13 cellular contexts compared by ENCODE assay signal in the genomic region with DNA sequence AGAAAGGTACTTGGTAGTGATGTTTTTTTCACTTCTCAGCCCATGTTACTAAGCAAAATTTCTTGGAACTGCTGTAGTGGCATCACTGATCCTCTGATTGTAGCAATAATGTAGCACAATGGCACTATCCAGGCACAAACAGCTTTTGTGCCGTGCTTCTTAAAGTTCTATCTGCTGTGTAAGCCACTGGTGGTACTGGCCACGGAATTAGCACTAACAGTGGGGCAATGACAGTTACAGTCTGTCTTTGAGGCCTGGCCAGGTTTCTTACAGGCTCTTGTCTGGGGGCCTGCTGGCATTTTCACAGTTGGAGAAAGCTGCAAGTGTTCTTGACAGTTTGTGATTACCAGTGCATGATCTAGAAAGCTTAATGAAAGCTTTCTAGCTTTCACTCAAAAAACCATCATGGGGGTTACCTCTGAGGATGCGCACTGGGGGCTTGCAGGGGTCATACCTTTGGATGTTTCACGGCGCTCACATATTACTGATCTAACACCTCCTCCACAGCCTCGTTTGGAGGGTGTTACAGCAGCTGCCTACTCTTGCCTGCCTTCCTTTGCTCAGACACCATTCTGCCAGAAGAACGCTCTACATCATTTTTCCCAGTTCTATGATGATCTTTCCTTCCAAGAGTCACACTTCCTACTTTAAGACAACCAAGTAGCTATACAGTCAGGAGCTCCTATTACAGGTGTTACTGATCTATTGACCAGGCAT. TPM values are rescaled to one million over a fixed set of nuclear protein-coding genes. Genes with fewer than 3 reads are reported as not detected.
DNase-seq lines count a peak whose midpoint lies in the region; ATAC-seq, FAIRE-seq and TF ChIP-seq lines count a peak whose summit lies in the region.
"Had no signal": no experiment of that assay in that cellular context is flagged by ENCODE, and none has a peak within 500 bp of the region (broad histone marks: within the 10 kb centered on the region; RNA-seq: fewer than 3 reads in every experiment).

No MANE protein-coding gene starts in this region.

- H3K4me1 ChIP-seq in RWPE2 (ENCODE audit: insufficient read depth, poor library complexity, severe bottlenecking) = peaks cover 30% of the 10 kb centered on the region
- peaks cover 36% of the 10 kb centered on the region for H3K4me1 ChIP-seq in GM12878 (ENCODE audit: control insufficient read depth, insufficient read depth, low read length)
- H3K4me1 ChIP-seq in spleen = peaks cover 42 to 82% (median 67%) of the 10 kb centered on the region in 6 donors

- intact Hi-C loops in GM12878 (cut with micrococcal nuclease; ENCODE audit: unreplicated experiment) (loop anchor here (1.0 to 5.0 kb wide), 5 partner anchors 55 to 213 kb away; no protein-coding TSS in a partner anchor), spleen (cut with DNase I; ENCODE audit: low total_unique reads) (loop anchor here (5.0 to 10.0 kb wide), 2 partner anchors 135 to 218 kb away; no protein-coding TSS in a partner anchor)

- H3K27me3 ChIP-seq in RWPE2 (ENCODE audit: insufficient read depth, poor library complexity, severe bottlenecking) = no peaks in the 10 kb centered on the region
- no peaks in the 10 kb centered on the region for H3K27me3 ChIP-seq in GM12878 (replicated peaks in 1 of 2; ENCODE audit: control insufficient read depth in 2 of 2, insufficient read depth in 2 of 2, low read length in 1 of 2)
- H3K27me3 ChIP-seq in spleen (replicated peaks in 1 of 7) = no peaks in the 10 kb centered on the region
- H3K27me3 ChIP-seq: esophagus muscularis mucosa had no signal

- DNase-seq in DMS79 treated with DMSO at 0.1 percent for 48 hours (lab: John Stamatoyannopoulos, UW) (peak; percentile 33), RWPE2 (ENCODE audit: low spot score) (no peak), GM12878 (ENCODE audit: low read depth, low spot score) (no peak), spleen (no peak), RPMI8226 (no peak), COLO829 (ENCODE audit: low spot score) (no peak), NCI-H2081 treated with DMSO at 0.1 percent for 48 hours (lab: John Stamatoyannopoulos, UW) (no peak)
- DNase-seq: central memory CD4-positive, alpha-beta T cell; NCI-H2029 treated with DMSO at 0.1 percent for 48 hours; PC-3; stimulated activated CD4-positive, alpha-beta T cell treated with anti-CD3 and anti-CD28 coated beads, Interleukin-4, amount 100 ng/mL, for 1 hour had no signal

- TF ChIP-seq CTCF in RWPE2 (IDR thresholded peaks at IDR 0.05; ENCODE audit: poor library complexity, severe bottlenecking) = no peak
- TF ChIP-seq CTCF in GM12878 (IDR thresholded peaks at IDR 0.05 in 2 of 3, conservative IDR thresholded peaks at IDR 0.05 in 1 of 3; ENCODE audit: control insufficient read depth in 2 of 3, extremely low read depth in 1 of 3, insufficient read depth in 1 of 3, low read depth in 3 of 3, low read length in 3 of 3) = no peak
- no peak for TF ChIP-seq CTCF in spleen (IDR thresholded peaks at IDR 0.05 in 8 of 11, conservative IDR thresholded peaks at IDR 0.05 in 3 of 11)

- in situ Hi-C loops in GM12878 (cut with MboI) = loop anchor here (5.0 kb wide), 2 partner anchors 160 to 220 kb away; no protein-coding TSS in a partner anchor

- SMC1A ChIA-PET in GM12878 (lab: Charles Lee; ENCODE audit: uncharacterized antibody, unreplicated experiment) = interaction anchor here (0.5 to 10.7 kb wide), 34 partner anchors 9 to 339 kb away, joined by 3 to 243 read pairs (median 4); a partner anchor contains a TSS

- H3K79me2 ChIP-seq in GM12878 (ENCODE audit: control insufficient read depth, insufficient read depth, low read length) = no peaks in the 10 kb centered on the region

- FAIRE-seq in GM12878 (lab: Jason Lieb, UNC) = no peak

- H3K4me3 ChIP-seq in RWPE2 (ENCODE audit: severe bottlenecking) (no peak overlapping the region), GM12878 (no peak overlapping the region), spleen (peak overlapping the region in 1 of 8 donors; percentile 49)
- H3K4me3 ChIP-seq: esophagus muscularis mucosa had no signal

- H3K9ac ChIP-seq in GM12878 (ENCODE audit: control insufficient read depth, insufficient read depth, low read length) = no peak overlapping the region

- ATAC-seq in RWPE2 (ENCODE audit: low read depth) = no peak
- no peak for ATAC-seq in GM12878

- peak overlapping the region; percentile 59 for H3K27ac ChIP-seq in RWPE2 (ENCODE audit: poor library complexity, severe bottlenecking)
- no peak overlapping the region for H3K27ac ChIP-seq in GM12878 (ENCODE audit: control insufficient read depth, insufficient read depth)
- H3K27ac ChIP-seq in spleen = peak overlapping the region; percentile 30 to 93 (median 88)
- H3K27ac ChIP-seq: esophagus muscularis mucosa had no signal

- H3K36me3 ChIP-seq in RWPE2 (ENCODE audit: low read depth) (no peaks in the 10 kb centered on the region), GM12878 (ENCODE audit: control insufficient read depth in 2 of 2, insufficient read depth in 2 of 2, low read length in 1 of 2) (peaks cover 4 to 32% of the 10 kb centered on the region in 2 experiments), spleen (peaks cover 0 to 96% (median 47%) of the 10 kb centered on the region in 6 donors)

- no peak overlapping the region for H2AFZ ChIP-seq in GM12878 (ENCODE audit: control insufficient read depth, low read depth, low read length)

- TSS peak; percentile 5 for BruUV-seq in GM12878 (replicated peaks; lab: Mats Ljungman, UMichigan)

- no peak for TF ChIP-seq EP300 in GM12878 (IDR thresholded peaks at IDR 0.05; ENCODE audit: borderline replicate concordance in 1 of 2, control insufficient read depth in 1 of 2, low read depth in 2 of 2, low read length in 2 of 2)

- POLR2A ChIA-PET in GM12878 (lab: Charles Lee) = interaction anchor here (0.9 to 1.3 kb wide), 5 partner anchors 54 to 161 kb away, joined by 3 to 5 read pairs (median 3); no protein-coding TSS in a partner anchor

- H3K4me2 ChIP-seq in GM12878 (ENCODE audit: control insufficient read depth, insufficient read depth) = no peak overlapping the region

- no peaks in the 10 kb centered on the region for H4K20me1 ChIP-seq in GM12878 (ENCODE audit: control insufficient read depth, insufficient read depth)

- CTCF ChIA-PET in GM12878 (lab: Yijun Ruan, JAX) = interaction anchor here (0.6 to 13.6 kb wide), 27 partner anchors 9 to 284 kb away, joined by 3 to 314 read pairs (median 5); a partner anchor contains a TSS

- RAD21 ChIA-PET in GM12878 (lab: Charles Lee; ENCODE audit: unreplicated experiment) = interaction anchor here (0.6 to 9.3 kb wide), 21 partner anchors 9 to 214 kb away, joined by 3 to 160 read pairs (median 5); no protein-coding TSS in a partner anchor

- no peaks in the 10 kb centered on the region for H3K9me3 ChIP-seq in RWPE2 (ENCODE audit: severe bottlenecking)
- no peaks in the 10 kb centered on the region for H3K9me3 ChIP-seq in GM12878 (replicated peaks; ENCODE audit: control insufficient read depth, insufficient read depth, low read length)
- H3K9me3 ChIP-seq in spleen = no peaks in the 10 kb centered on the region
- H3K9me3 ChIP-seq: esophagus muscularis mucosa had no signal

- 85% methylated on average over 7 of the region's 7 CpGs for WGBS in GM12878 (ENCODE audit: insufficient coverage, insufficient replicate concordance, low lambda C conversion rate, missing lambda C conversion rate)
- 71 to 82% (median 75%) methylated on average over 7 of the region's 7 CpGs for WGBS in spleen, 5 donors

- no peak for TF ChIP-seq RAD21 in GM12878 (IDR thresholded peaks at IDR 0.05; ENCODE audit: insufficient read depth, low read depth, low read length)

- TF ChIP-seq POLR2A in GM12878 (IDR thresholded peaks at IDR 0.05; ENCODE audit: low read depth, low read length) (no peak), spleen (IDR thresholded peaks at IDR 0.05) (no peak)

RNA-seq across cellular contexts. Expression of a gene that starts 58.4 kb away (rescaled TPM):
- not detected in 2 replicates for total RNA-seq in GM12878 (2013; cell fraction: nucleolus; rRNA removed)
- total RNA-seq in GM12878 (2014; rRNA removed) (not detected in 2 replicates), GM12878 (2014; rRNA removed; fragmentation: Illumina TruSeq; extraction: Trizol) (not detected in 2 replicates), GM12878 (2021) (0.35 TPM in 1 of 2 replicates, not detected in the other), spleen (1 to 10 TPM in 3 of 7 donors, under 1 TPM in 1, not detected in 3; 0.57 to 3.0 (median 1.5) TPM)
- polyA plus RNA-seq in GM12878 (2011; ENCODE audit: low read depth) = not detected
- polyA plus RNA-seq in GM12878 (2011; rRNA removed) (not detected in 2 replicates), GM12878 (2014; fragmentation: Illumina TruSeq; extraction: Trizol) (not detected in 2 replicates), GM12878 (2014; fragmentation: Nextera tagmentation; extraction: Ambion mirVana) (under 1 TPM in 1 of 2 experiments, not detected in 1; 0.18 TPM), GM12878 (2014; rRNA removed) (0.46 TPM in 1 of 2 replicates, not detected in the other), GM12878 (2016; fragmentation: Nextera tagmentation; extraction: Ambion mirVana) (not detected), spleen (1 to 10 TPM in 1 of 3 donors, under 1 TPM in 1, not detected in 1; 0.35 to 1.0 TPM)
- not detected in 2 replicates for polyA plus RNA-seq in GM12878 (2011; cell fraction: cytosol; rRNA removed)
- not detected in 2 replicates for polyA plus RNA-seq in GM12878 (2011; cell fraction: nucleus; rRNA removed)
- not detected in 2 replicates for polyA plus RNA-seq in GM12878 (2012)
- polyA minus RNA-seq in GM12878 (2011; rRNA and poly(A)+ RNA removed) = 0.36 TPM in 1 of 2 replicates, not detected in the other
- not detected in 2 replicates for polyA minus RNA-seq in GM12878 (2011; cell fraction: cytosol; rRNA and poly(A)+ RNA removed)
- polyA minus RNA-seq in GM12878 (2011; cell fraction: nucleus; rRNA and poly(A)+ RNA removed) = not detected in 2 replicates
- total RNA-seq: esophagus muscularis mucosa, PC-3, pulmonary artery endothelial cell had no signal
